ENCODE assay signal across 1 cellular context in genomic region chr2:138028538-138028937, GRCh38.
TF ChIP-seq lines count a peak whose summit lies in the region.

No MANE protein-coding gene starts in this region.

TF ChIP-seq in K562, 482 proteins besides CTCF, POLR2A, EP300 and RAD21 (continued from another document):
- TF ChIP-seq RBM14 (IDR thresholded peaks at IDR 0.05; ENCODE audit: borderline replicate concordance, insufficient read depth, low read depth, low read length) (no peak), ZNF121 (CRISPR knock-in tag; conservative IDR thresholded peaks at IDR 0.05) (no peak), YY1 (IDR thresholded peaks at IDR 0.05; ENCODE audit: borderline replicate concordance in 1 of 3, control insufficient read depth in 1 of 3, extremely low read depth in 1 of 3, insufficient read depth in 3 of 3, insufficient read length in 1 of 3, insufficient replicate concordance in 2 of 3, low read depth in 1 of 3, low read length in 2 of 3) (peak; percentile 64 to 93 (median 84)), POLR2H (tag; IDR thresholded peaks at IDR 0.05; ENCODE audit: low read depth) (no peak), MYC (IDR thresholded peaks at IDR 0.05; ENCODE audit: low read depth, low read length) (peak; percentile 81; the same call in 1 of the 2 replicates), MYC (CRISPR knock-in tag; IDR thresholded peaks at IDR 0.05; ENCODE audit: borderline replicate concordance, low read depth) (no peak), HDAC2 (IDR thresholded peaks at IDR 0.05) (peak; percentile 59; the same call in 1 of the 2 replicates), HOXB6 (CRISPR knock-in tag; IDR thresholded peaks at IDR 0.05; ENCODE audit: borderline replicate concordance) (no peak), CBX8 (IDR thresholded peaks at IDR 0.05; ENCODE audit: borderline replicate concordance, extremely low read depth, low read depth, low read length, poor library complexity, severe bottlenecking) (no peak), EP400 (IDR thresholded peaks at IDR 0.05) (peak; percentile 69; the same call in 1 of the 2 replicates), IRF2 (CRISPR knock-in tag; IDR thresholded peaks at IDR 0.05) (no peak), FOXA3 (CRISPR knock-in tag; conservative IDR thresholded peaks at IDR 0.05 in 1 of 2, IDR thresholded peaks at IDR 0.05 in 1 of 2) (no peak), TFE3 (CRISPR knock-in tag; IDR thresholded peaks at IDR 0.05) (no peak), NELFE (IDR thresholded peaks at IDR 0.05; ENCODE audit: insufficient read depth, insufficient read length) (no peak), PHF21A (IDR thresholded peaks at IDR 0.05; ENCODE audit: borderline replicate concordance, low read depth) (peak; percentile 84; the same call in 1 of the 2 replicates), HDAC3 (IDR thresholded peaks at IDR 0.05; ENCODE audit: borderline replicate concordance, partially characterized antibody) (no peak), ZNF740 (CRISPR knock-in tag; IDR thresholded peaks at IDR 0.05) (no peak), ZNF740 (tag; IDR thresholded peaks at IDR 0.05) (no peak), ZNF507 (tag; conservative IDR thresholded peaks at IDR 0.05) (no peak), LCOR (CRISPR knock-in tag; IDR thresholded peaks at IDR 0.05) (no peak), BRD4 (IDR thresholded peaks at IDR 0.05) (no peak), CBFB (CRISPR knock-in tag; IDR thresholded peaks at IDR 0.05) (no peak), EHMT2 (IDR thresholded peaks at IDR 0.05) (0 out of 2 replicates have a peak, but pooled peaks have one; percentile 8), UBTF (IDR thresholded peaks at IDR 0.05; ENCODE audit: borderline replicate concordance in 1 of 2, low read depth in 2 of 2, low read length in 2 of 2) (no peak), CHD7 (IDR thresholded peaks at IDR 0.05; ENCODE audit: low read depth, low read length) (no peak), TSC22D4 (tag; IDR thresholded peaks at IDR 0.05) (no peak), ZNF3 (CRISPR knock-in tag; IDR thresholded peaks at IDR 0.05) (no peak), MCM7 (IDR thresholded peaks at IDR 0.05) (no peak), LARP7 (IDR thresholded peaks at IDR 0.05) (no peak), XRCC5 (IDR thresholded peaks at IDR 0.05; ENCODE audit: low read depth, low read length) (no peak), ZNF696 (CRISPR knock-in tag; conservative IDR thresholded peaks at IDR 0.05) (no peak)
- TF ChIP-seq, protein P1, sequence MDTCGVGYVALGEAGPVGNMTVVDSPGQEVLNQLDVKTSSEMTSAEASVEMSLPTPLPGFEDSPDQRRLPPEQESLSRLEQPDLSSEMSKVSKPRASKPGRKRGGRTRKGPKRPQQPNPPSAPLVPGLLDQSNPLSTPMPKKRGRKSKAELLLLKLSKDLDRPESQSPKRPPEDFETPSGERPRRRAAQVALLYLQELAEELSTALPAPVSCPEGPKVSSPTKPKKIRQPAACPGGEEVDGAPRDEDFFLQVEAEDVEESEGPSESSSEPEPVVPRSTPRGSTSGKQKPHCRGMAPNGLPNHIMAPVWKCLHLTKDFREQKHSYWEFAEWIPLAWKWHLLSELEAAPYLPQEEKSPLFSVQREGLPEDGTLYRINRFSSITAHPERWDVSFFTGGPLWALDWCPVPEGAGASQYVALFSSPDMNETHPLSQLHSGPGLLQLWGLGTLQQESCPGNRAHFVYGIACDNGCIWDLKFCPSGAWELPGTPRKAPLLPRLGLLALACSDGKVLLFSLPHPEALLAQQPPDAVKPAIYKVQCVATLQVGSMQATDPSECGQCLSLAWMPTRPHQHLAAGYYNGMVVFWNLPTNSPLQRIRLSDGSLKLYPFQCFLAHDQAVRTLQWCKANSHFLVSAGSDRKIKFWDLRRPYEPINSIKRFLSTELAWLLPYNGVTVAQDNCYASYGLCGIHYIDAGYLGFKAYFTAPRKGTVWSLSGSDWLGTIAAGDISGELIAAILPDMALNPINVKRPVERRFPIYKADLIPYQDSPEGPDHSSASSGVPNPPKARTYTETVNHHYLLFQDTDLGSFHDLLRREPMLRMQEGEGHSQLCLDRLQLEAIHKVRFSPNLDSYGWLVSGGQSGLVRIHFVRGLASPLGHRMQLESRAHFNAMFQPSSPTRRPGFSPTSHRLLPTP (IDR thresholded peaks at IDR 0.05; ENCODE audit: borderline replicate concordance, extremely low read depth, insufficient read length), result no peak
- TF ChIP-seq, protein P2, sequence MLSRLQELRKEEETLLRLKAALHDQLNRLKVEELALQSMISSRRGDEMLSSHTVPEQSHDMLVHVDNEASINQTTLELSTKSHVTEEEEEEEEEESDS (CRISPR knock-in tag; IDR thresholded peaks at IDR 0.05), result no peak
- TF ChIP-seq, protein P3, sequence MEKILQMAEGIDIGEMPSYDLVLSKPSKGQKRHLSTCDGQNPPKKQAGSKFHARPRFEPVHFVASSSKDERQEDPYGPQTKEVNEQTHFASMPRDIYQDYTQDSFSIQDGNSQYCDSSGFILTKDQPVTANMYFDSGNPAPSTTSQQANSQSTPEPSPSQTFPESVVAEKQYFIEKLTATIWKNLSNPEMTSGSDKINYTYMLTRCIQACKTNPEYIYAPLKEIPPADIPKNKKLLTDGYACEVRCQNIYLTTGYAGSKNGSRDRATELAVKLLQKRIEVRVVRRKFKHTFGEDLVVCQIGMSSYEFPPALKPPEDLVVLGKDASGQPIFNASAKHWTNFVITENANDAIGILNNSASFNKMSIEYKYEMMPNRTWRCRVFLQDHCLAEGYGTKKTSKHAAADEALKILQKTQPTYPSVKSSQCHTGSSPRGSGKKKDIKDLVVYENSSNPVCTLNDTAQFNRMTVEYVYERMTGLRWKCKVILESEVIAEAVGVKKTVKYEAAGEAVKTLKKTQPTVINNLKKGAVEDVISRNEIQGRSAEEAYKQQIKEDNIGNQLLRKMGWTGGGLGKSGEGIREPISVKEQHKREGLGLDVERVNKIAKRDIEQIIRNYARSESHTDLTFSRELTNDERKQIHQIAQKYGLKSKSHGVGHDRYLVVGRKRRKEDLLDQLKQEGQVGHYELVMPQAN (IDR thresholded peaks at IDR 0.05; ENCODE audit: borderline replicate concordance), result 0 out of 2 replicates have a peak, but pooled peaks have one; percentile 35
- TF ChIP-seq, protein P4, sequence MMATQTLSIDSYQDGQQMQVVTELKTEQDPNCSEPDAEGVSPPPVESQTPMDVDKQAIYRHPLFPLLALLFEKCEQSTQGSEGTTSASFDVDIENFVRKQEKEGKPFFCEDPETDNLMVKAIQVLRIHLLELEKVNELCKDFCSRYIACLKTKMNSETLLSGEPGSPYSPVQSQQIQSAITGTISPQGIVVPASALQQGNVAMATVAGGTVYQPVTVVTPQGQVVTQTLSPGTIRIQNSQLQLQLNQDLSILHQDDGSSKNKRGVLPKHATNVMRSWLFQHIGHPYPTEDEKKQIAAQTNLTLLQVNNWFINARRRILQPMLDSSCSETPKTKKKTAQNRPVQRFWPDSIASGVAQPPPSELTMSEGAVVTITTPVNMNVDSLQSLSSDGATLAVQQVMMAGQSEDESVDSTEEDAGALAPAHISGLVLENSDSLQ (IDR thresholded peaks at IDR 0.05), result no peak
